Comparison of ENCODE assay signal across 8 cellular contexts in the genomic region with DNA sequence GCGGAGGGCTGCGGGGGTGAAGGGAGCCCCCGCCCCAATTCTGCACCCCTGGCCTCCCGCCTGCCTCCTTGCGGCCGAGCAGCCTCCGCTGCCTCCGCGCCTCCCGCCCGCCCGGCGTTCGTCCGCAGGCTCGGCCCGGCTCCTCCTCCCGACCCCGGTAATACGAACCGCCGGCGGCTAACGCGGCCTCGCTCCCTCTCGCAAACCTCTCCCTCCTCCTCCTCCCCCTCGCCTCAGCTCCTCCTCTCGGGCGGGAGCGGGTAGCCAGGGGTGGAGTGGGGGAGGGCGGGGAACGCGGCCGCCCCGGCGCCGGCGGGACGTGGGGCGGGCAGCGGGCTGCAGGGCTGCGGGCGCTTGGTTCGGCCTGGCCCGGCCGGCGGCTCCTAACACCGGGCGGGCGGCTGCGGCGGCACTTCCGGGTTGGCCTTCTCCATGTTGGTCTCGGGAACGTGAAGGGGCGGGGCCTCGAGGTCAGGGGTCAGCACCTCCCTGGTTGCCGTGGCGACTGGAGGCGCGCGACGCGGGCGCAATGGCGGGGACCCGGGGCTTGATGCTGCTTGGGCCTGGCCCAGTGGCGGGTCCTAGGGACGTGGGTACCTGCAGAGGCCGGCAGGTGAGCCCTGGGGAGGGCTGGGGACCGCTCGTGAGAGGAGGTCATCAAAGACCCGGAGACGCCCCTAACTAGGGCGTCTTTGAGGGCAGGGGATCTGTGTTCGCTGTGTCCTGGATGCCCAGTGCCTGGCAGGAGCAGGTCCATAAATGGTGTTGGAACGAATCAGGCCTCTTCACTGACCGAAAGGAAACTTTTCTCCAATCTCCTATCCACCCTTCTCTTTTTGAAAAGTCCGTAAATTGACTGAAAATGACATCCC. TPM values are rescaled to one million over a fixed set of nuclear protein-coding genes. Genes with fewer than 3 reads are reported as not detected.
DNase-seq lines count a peak whose midpoint lies in the region; ATAC-seq and TF ChIP-seq lines count a peak whose summit lies in the region.

Gene RAB11FIP2, minus strand, starts transcription at position 451 of the 872 bp plus-strand sequence. CDS start 778 bp downstream, outside the sequence.

- peak within 1 kb of the TSS; percentile 75 for H3K4me3 ChIP-seq in lower leg skin (ENCODE audit: low read depth, poor library complexity, severe bottlenecking)

- 2 to 3% methylated on average over 41 to 44 of the region's 80 CpGs for WGBS in lower leg skin, 2 donors

- H3K4me1 Mint-ChIP-seq in CD14-positive monocyte = peaks cover 32% of the 10 kb centered on the region

- H3K27ac Mint-ChIP-seq in CD14-positive monocyte = peak within 1 kb of the TSS; percentile 60 to 89 (median 82)

- ATAC-seq in GM19324 (IDR thresholded peaks at IDR 0.05; ENCODE audit: low FRiP score, unreplicated experiment) (peak; percentile 98), HG03460 (IDR thresholded peaks at IDR 0.05; ENCODE audit: unreplicated experiment) (peak; percentile 97)

- peak in 1 of 2 donors; percentile 5 for TF ChIP-seq POLR2A in lower leg skin (IDR thresholded peaks at IDR 0.05)

- H3K27me3 Mint-ChIP-seq in CD14-positive monocyte (ENCODE audit: low read depth in 3 of 3) = no peaks in the 10 kb centered on the region

- no peaks in the 10 kb centered on the region for H3K36me3 Mint-ChIP-seq in CD14-positive monocyte

- DNase-seq in CD14-positive monocyte (ENCODE audit: low spot score) = peak; percentile 96
- DNase-seq in NCI-H526 (lab: John Stamatoyannopoulos, UW) = peak; percentile 70 to 93
- peak; percentile 95 to 96 for DNase-seq in activated CD4-positive, alpha-beta T cell treated with anti-CD3 and anti-CD28 coated beads, Interleukin-2, amount 50 U/mL, for 4 hours
- DNase-seq in dermis microvascular lymphatic vessel endothelial cell (ENCODE audit: low read depth in 2 of 2) = peak; percentile 71 to 90
- DNase-seq in lower leg skin (ENCODE audit: low spot score in 2 of 2) = peak; percentile 94 to 99
- peak; percentile 93 to 94 for DNase-seq in stimulated activated CD4-positive, alpha-beta T cell treated with anti-CD3 and anti-CD28 coated beads, Interleukin-4, amount 100 ng/mL, for 4 hours

- no peaks in the 10 kb centered on the region for H3K9me3 Mint-ChIP-seq in CD14-positive monocyte

- H3K4me3 Mint-ChIP-seq in CD14-positive monocyte = peak within 1 kb of the TSS; percentile 85 to 94

- intact Hi-C loops in CD14-positive monocyte (cut with micrococcal nuclease) (loop anchor here in 1 of 2 donors (2.0 to 10.0 kb wide), 3 partner anchors 22 to 672 kb away; partner anchors contain the start of genes FAM204A and PDZD8), lower leg skin (cut with DNase I; ENCODE audit: low total_unique reads) (loop anchor here (5.0 kb wide), 1 partner anchor 1691 kb away; no protein-coding TSS in a partner anchor)

- TF ChIP-seq CTCF in CD14-positive monocyte (IDR thresholded peaks at IDR 0.05) = no peak
- TF ChIP-seq CTCF in lower leg skin (IDR thresholded peaks at IDR 0.05) = no peak

RNA-seq across cellular contexts. Expression of gene RAB11FIP2, which starts in this region (rescaled TPM):
- polyA plus RNA-seq in CD14-positive monocyte = 1 to 10 TPM; 3.5 to 5.4 TPM
- total RNA-seq in dermis microvascular lymphatic vessel endothelial cell (4.9 and 5.4 TPM in 2 replicates), lower leg skin (10 to 100 TPM in 3 of 4 donors, 1 to 10 TPM in 1; 7.3 to 18.2 (median 14.1) TPM)

Comparison
In these comparisons a context has a peak if more than half of its experiments do, and no peak if none do; other contexts are left out.
1. Peak in every context shown above with its lines: DNase-seq, ATAC-seq and H3K4me3 ChIP-seq.